In genomic region chr16:53220585-53220984, GRCh38 we compare ENCODE assay signal across 8 cellular contexts.
DNase-seq lines count a peak whose midpoint lies in the region; ATAC-seq, FAIRE-seq and TF ChIP-seq lines count a peak whose summit lies in the region.

No MANE protein-coding gene starts in this region.

- peak overlapping the region; percentile 9 to 71 (median 60) for H3K27ac ChIP-seq in gastrocnemius medialis

- H3K9me3 ChIP-seq in gastrocnemius medialis: no peaks in the 10 kb centered on the region

- H3K4me3 ChIP-seq in fibroblast of the aortic adventitia (ENCODE audit: low read depth, low read length) (no peak overlapping the region), gastrocnemius medialis (no peak overlapping the region)

- peaks cover 0 to 15% of the 10 kb centered on the region in 2 donors for H3K36me3 ChIP-seq in gastrocnemius medialis

- H3K4me1 ChIP-seq in gastrocnemius medialis: peaks cover 66% of the 10 kb centered on the region in 2 donors

- TF ChIP-seq CTCF in fibroblast of the aortic adventitia (IDR thresholded peaks at IDR 0.05; ENCODE audit: insufficient read depth, low read length) (peak; percentile 37), gastrocnemius medialis (IDR thresholded peaks at IDR 0.05 in 4 of 5, conservative IDR thresholded peaks at IDR 0.05 in 1 of 5) (peak in 2 of 5 experiments; percentile 11 to 38), Calu3 (IDR thresholded peaks at IDR 0.05; ENCODE audit: unreplicated experiment) (no peak)

- H3K36me3 Mint-ChIP-seq in Calu3 (ENCODE audit: insufficient read depth, unreplicated experiment): no peaks in the 10 kb centered on the region

- DNase-seq in GM12891 (ENCODE audit: insufficient read length, low spot score) (no peak), NCI-H69 (lab: John Stamatoyannopoulos, UW) (peak; percentile 3), fibroblast of the aortic adventitia (ENCODE audit: low read depth) (peak; percentile 55), gastrocnemius medialis (no peak), Calu3 (no peak), KG1 (lab: John Stamatoyannopoulos, UW) (no peak), NCI-H1436 (lab: John Stamatoyannopoulos, UW) (no peak)

- CTCF ChIA-PET in Calu3 (lab: Charles Lee): interaction anchor here (1.4 kb wide), 1 partner anchor 12 kb away, joined by 8 read pairs; no protein-coding TSS in a partner anchor

- no TSS peak for BruUV-seq in Calu3 (replicated peaks; lab: Mats Ljungman, UMichigan)

- H3K9me3 Mint-ChIP-seq in Calu3 (ENCODE audit: low read depth, unreplicated experiment): no peaks in the 10 kb centered on the region

- ATAC-seq in gastrocnemius medialis (no peak), HG03280 (IDR thresholded peaks at IDR 0.05; ENCODE audit: unreplicated experiment) (no peak)

- intact Hi-C loops in gastrocnemius medialis (cut with DNase I; ENCODE audit: low total_unique reads) (loop anchor here (5.0 kb wide), 3 partner anchors 88 to 217 kb away; partner anchors contain the start of genes CHD9 and CHD9NB), Calu3 (cut with micrococcal nuclease; ENCODE audit: unreplicated experiment) (no loop called here)

- H3K27ac Mint-ChIP-seq in Calu3 (ENCODE audit: unreplicated experiment): no peak overlapping the region

- in situ Hi-C loops in gastrocnemius medialis (cut with MboI; ENCODE audit: low sequenced_read_pairs in 4 of 4): no loop called here

- no peaks in the 10 kb centered on the region for H3K4me1 Mint-ChIP-seq in Calu3 (ENCODE audit: low read depth, unreplicated experiment)

- no peaks in the 10 kb centered on the region for H3K27me3 ChIP-seq in gastrocnemius medialis

- no peak for TF ChIP-seq POLR2A in GM12891 (IDR thresholded peaks at IDR 0.05; ENCODE audit: low read depth, low read length)
- no peak for TF ChIP-seq POLR2A in gastrocnemius medialis (IDR thresholded peaks at IDR 0.05)

- no peak overlapping the region for H3K4me3 Mint-ChIP-seq in Calu3 (ENCODE audit: low read depth, unreplicated experiment)

- no peaks in the 10 kb centered on the region for H3K27me3 Mint-ChIP-seq in Calu3 (ENCODE audit: unreplicated experiment)

- FAIRE-seq in GM12891 (lab: Jason Lieb, UNC): peak; percentile 16

TF ChIP-seq in GM12891, 5 proteins besides CTCF, POLR2A, EP300 and RAD21:
- TF ChIP-seq PAX5 (IDR thresholded peaks at IDR 0.05; ENCODE audit: insufficient read depth, low read length, severe bottlenecking): no peak

Comparison
In these comparisons a context has a peak if more than half of its experiments do, and no peak if none do; other contexts are left out.
1. DNase-seq: peak in NCI-H69 (single experiment) and fibroblast of the aortic adventitia (single experiment); none in GM12891 (single experiment), gastrocnemius medialis (0 of 2), Calu3 (single experiment), KG1 (single experiment) and NCI-H1436 (single experiment).